1 cellular context compared by ENCODE assay signal in the genomic region with DNA sequence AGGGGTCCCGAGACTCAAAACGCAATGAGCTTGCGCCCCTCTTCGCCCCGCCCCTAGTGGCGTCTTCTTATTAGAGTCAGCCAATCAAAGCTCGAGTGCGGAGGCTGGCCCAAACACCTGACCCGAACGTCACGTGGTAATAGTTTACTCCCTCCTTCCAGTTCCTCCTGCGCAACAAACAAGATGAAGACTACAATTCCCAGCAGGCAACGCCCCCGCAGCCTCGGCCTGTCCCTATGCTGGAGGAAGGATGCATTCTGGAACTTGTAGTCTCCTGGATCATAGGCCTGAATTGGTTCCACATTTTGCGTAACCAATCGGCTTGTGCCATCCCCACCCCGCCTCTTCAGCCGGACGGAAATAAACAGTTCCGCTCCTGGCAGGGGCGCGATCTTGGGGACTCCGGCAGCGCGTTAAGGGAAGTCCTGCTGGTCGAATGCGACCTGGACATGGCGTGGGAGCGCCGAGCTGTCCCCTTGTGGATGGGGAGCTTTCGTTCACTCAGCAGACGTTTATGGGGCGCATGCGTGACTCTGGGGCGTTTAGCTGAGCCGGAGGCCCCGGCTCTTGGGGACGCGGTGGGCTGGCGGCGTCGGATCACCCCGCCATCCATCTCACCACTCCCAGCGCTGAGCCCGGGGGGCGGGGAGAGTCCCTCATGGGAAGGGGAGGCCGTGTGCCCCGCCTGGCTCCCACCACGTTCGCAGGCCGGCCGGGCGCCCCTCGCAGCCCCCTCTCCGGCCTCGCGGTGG.
TF ChIP-seq lines count a peak whose summit lies in the region.

A gene (minus strand): TSS at position 26 of the 752 bp plus-strand sequence. CDS start 38 bp downstream, outside the sequence.

TF ChIP-seq in K562, 482 proteins besides CTCF, POLR2A, EP300 and RAD21 (continued from another document and continues in another):
- TF ChIP-seq, protein P1, sequence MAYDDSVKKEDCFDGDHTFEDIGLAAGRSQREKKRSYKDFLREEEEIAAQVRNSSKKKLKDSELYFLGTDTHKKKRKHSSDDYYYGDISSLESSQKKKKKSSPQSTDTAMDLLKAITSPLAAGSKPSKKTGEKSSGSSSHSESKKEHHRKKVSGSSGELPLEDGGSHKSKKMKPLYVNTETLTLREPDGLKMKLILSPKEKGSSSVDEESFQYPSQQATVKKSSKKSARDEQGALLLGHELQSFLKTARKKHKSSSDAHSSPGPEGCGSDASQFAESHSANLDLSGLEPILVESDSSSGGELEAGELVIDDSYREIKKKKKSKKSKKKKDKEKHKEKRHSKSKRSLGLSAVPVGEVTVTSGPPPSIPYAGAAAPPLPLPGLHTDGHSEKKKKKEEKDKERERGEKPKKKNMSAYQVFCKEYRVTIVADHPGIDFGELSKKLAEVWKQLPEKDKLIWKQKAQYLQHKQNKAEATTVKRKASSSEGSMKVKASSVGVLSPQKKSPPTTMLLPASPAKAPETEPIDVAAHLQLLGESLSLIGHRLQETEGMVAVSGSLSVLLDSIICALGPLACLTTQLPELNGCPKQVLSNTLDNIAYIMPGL (CRISPR knock-in tag; IDR thresholded peaks at IDR 0.05), result 0 out of 2 replicates have a peak, but pooled peaks have one; percentile 43
- TF ChIP-seq TAF1 (IDR thresholded peaks at IDR 0.05; ENCODE audit: control insufficient read depth, extremely low read depth, insufficient read depth, low read length, severe bottlenecking) (peak; percentile 82), GATA2 (CRISPR knock-in tag; IDR thresholded peaks at IDR 0.05) (no peak), PYGO2 (tag; IDR thresholded peaks at IDR 0.05) (no peak), SMARCC2 (IDR thresholded peaks at IDR 0.05; ENCODE audit: low read depth) (no peak), MAZ (CRISPR knock-in tag; conservative IDR thresholded peaks at IDR 0.05 in 1 of 2, IDR thresholded peaks at IDR 0.05 in 1 of 2) (peak; percentile 77 to 80), NR2C1 (IDR thresholded peaks at IDR 0.05) (peak; percentile 48; the same call in 1 of the 2 replicates), NR2C1 (tag; IDR thresholded peaks at IDR 0.05) (peak; percentile 84), DDX20 (tag; IDR thresholded peaks at IDR 0.05; ENCODE audit: low read depth) (no peak), NEUROD1 (IDR thresholded peaks at IDR 0.05; ENCODE audit: borderline replicate concordance, low read depth, low read length, partially characterized antibody) (no peak), PHF8 (IDR thresholded peaks at IDR 0.05; ENCODE audit: borderline replicate concordance, low read length) (peak; percentile 90), PHTF2 (CRISPR knock-in tag; IDR thresholded peaks at IDR 0.05) (no peak), HDGF (IDR thresholded peaks at IDR 0.05) (no peak), ZNF140 (CRISPR knock-in tag; IDR thresholded peaks at IDR 0.05) (no peak), ZNF830 (CRISPR knock-in tag; IDR thresholded peaks at IDR 0.05) (no peak; the same call in 1 of the 2 replicates), BMI1 (IDR thresholded peaks at IDR 0.05; ENCODE audit: low read length) (no peak), ZNF143 (CRISPR knock-in tag; IDR thresholded peaks at IDR 0.05) (peak; percentile 100), ZNF696 (CRISPR knock-in tag; conservative IDR thresholded peaks at IDR 0.05) (no peak), RBFOX2 (IDR thresholded peaks at IDR 0.05; ENCODE audit: low read depth, low read length) (peak; percentile 99), IRF2 (CRISPR knock-in tag; IDR thresholded peaks at IDR 0.05) (no peak), GABPB2 (CRISPR knock-in tag; conservative IDR thresholded peaks at IDR 0.05) (no peak), ZSCAN32 (CRISPR knock-in tag; IDR thresholded peaks at IDR 0.05) (peak; percentile 44; the same call in 1 of the 2 replicates), STAT5A (IDR thresholded peaks at IDR 0.05; ENCODE audit: borderline replicate concordance, low read length) (no peak), E2F3 (CRISPR knock-in tag; IDR thresholded peaks at IDR 0.05) (peak; percentile 48; the same call in 1 of the 2 replicates), CREB1 (IDR thresholded peaks at IDR 0.05) (peak; percentile 72), CREB1 (CRISPR knock-in tag; IDR thresholded peaks at IDR 0.05) (peak; percentile 80), CCNT2 (IDR thresholded peaks at IDR 0.05; ENCODE audit: borderline replicate concordance, extremely low read depth, insufficient read length, low read depth, low read length) (peak; percentile 70), HNRNPLL (IDR thresholded peaks at IDR 0.05; ENCODE audit: low read depth, low read length, poor library complexity, severe bottlenecking) (peak; percentile 100), NONO (IDR thresholded peaks at IDR 0.05; ENCODE audit: low read depth in 2 of 2, low read length in 1 of 2) (0 out of 4 replicates have a peak, but pooled peaks of 1 of the 2 experiments have one; percentile 44), TCF3 (CRISPR knock-in tag; IDR thresholded peaks at IDR 0.05) (no peak), MAFG (tag; conservative IDR thresholded peaks at IDR 0.05) (no peak)
- TF ChIP-seq, protein P2, sequence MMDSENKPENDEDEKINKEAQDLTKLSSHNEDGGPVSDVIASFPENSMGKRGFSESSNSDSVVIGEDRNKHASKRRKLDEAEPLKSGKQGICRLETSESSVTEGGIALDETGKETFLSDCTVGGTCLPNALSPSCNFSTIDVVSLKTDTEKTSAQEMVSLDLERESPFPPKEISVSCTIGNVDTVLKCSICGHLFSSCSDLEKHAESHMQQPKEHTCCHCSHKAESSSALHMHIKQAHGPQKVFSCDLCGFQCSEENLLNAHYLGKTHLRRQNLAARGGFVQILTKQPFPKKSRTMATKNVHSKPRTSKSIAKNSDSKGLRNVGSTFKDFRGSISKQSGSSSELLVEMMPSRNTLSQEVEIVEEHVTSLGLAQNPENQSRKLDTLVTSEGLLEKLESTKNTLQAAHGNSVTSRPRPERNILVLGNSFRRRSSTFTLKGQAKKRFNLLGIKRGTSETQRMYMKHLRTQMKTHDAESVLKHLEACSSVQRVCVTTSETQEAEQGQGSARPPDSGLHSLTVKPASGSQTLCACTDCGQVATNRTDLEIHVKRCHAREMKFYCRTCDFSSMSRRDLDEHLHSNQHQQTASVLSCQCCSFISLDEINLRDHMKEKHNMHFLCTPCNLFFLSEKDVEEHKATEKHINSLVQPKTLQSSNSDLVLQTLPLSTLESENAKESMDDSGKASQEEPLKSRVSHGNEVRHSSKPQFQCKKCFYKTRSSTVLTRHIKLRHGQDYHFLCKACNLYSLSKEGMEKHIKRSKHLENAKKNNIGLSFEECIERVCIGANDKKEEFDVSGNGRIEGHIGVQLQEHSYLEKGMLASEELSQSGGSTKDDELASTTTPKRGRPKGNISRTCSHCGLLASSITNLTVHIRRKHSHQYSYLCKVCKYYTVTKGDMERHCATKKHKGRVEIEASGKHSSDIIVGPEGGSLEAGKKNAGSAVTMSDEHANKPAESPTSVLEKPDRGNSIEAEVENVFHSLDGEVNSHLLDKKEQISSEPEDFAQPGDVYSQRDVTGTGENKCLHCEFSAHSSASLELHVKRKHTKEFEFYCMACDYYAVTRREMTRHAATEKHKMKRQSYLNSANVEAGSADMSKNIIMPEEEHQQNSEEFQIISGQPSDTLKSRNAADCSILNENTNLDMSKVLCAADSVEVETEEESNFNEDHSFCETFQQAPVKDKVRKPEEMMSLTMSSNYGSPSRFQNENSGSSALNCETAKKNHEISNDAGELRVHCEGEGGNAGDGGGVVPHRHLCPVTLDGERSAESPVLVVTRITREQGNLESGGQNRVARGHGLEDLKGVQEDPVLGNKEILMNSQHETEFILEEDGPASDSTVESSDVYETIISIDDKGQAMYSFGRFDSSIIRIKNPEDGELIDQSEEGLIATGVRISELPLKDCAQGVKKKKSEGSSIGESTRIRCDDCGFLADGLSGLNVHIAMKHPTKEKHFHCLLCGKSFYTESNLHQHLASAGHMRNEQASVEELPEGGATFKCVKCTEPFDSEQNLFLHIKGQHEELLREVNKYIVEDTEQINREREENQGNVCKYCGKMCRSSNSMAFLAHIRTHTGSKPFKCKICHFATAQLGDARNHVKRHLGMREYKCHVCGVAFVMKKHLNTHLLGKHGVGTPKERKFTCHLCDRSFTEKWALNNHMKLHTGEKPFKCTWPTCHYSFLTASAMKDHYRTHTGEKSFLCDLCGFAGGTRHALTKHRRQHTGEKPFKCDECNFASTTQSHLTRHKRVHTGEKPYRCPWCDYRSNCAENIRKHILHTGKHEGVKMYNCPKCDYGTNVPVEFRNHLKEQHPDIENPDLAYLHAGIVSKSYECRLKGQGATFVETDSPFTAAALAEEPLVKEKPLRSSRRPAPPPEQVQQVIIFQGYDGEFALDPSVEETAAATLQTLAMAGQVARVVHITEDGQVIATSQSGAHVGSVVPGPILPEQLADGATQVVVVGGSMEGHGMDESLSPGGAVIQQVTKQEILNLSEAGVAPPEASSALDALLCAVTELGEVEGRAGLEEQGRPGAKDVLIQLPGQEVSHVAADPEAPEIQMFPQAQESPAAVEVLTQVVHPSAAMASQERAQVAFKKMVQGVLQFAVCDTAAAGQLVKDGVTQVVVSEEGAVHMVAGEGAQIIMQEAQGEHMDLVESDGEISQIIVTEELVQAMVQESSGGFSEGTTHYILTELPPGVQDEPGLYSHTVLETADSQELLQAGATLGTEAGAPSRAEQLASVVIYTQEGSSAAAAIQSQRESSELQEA (IDR thresholded peaks at IDR 0.05; ENCODE audit: low read depth), result no peak
- TF ChIP-seq, protein P3, sequence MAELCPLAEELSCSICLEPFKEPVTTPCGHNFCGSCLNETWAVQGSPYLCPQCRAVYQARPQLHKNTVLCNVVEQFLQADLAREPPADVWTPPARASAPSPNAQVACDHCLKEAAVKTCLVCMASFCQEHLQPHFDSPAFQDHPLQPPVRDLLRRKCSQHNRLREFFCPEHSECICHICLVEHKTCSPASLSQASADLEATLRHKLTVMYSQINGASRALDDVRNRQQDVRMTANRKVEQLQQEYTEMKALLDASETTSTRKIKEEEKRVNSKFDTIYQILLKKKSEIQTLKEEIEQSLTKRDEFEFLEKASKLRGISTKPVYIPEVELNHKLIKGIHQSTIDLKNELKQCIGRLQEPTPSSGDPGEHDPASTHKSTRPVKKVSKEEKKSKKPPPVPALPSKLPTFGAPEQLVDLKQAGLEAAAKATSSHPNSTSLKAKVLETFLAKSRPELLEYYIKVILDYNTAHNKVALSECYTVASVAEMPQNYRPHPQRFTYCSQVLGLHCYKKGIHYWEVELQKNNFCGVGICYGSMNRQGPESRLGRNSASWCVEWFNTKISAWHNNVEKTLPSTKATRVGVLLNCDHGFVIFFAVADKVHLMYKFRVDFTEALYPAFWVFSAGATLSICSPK (IDR thresholded peaks at IDR 0.05; ENCODE audit: borderline replicate concordance), result no peak
- TF ChIP-seq, protein P4, sequence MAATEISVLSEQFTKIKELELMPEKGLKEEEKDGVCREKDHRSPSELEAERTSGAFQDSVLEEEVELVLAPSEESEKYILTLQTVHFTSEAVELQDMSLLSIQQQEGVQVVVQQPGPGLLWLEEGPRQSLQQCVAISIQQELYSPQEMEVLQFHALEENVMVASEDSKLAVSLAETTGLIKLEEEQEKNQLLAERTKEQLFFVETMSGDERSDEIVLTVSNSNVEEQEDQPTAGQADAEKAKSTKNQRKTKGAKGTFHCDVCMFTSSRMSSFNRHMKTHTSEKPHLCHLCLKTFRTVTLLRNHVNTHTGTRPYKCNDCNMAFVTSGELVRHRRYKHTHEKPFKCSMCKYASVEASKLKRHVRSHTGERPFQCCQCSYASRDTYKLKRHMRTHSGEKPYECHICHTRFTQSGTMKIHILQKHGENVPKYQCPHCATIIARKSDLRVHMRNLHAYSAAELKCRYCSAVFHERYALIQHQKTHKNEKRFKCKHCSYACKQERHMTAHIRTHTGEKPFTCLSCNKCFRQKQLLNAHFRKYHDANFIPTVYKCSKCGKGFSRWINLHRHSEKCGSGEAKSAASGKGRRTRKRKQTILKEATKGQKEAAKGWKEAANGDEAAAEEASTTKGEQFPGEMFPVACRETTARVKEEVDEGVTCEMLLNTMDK (IDR thresholded peaks at IDR 0.05; ENCODE audit: borderline replicate concordance, insufficient read depth, low read depth, low read length, poor library complexity, severe bottlenecking), result peak; percentile 81
- TF ChIP-seq, protein P5, sequence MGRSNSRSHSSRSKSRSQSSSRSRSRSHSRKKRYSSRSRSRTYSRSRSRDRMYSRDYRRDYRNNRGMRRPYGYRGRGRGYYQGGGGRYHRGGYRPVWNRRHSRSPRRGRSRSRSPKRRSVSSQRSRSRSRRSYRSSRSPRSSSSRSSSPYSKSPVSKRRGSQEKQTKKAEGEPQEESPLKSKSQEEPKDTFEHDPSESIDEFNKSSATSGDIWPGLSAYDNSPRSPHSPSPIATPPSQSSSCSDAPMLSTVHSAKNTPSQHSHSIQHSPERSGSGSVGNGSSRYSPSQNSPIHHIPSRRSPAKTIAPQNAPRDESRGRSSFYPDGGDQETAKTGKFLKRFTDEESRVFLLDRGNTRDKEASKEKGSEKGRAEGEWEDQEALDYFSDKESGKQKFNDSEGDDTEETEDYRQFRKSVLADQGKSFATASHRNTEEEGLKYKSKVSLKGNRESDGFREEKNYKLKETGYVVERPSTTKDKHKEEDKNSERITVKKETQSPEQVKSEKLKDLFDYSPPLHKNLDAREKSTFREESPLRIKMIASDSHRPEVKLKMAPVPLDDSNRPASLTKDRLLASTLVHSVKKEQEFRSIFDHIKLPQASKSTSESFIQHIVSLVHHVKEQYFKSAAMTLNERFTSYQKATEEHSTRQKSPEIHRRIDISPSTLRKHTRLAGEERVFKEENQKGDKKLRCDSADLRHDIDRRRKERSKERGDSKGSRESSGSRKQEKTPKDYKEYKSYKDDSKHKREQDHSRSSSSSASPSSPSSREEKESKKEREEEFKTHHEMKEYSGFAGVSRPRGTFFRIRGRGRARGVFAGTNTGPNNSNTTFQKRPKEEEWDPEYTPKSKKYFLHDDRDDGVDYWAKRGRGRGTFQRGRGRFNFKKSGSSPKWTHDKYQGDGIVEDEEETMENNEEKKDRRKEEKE (IDR thresholded peaks at IDR 0.05; ENCODE audit: borderline replicate concordance in 1 of 2, control insufficient read depth in 1 of 2, low read depth in 2 of 2, low read length in 1 of 2), result peak in 1 of 2 experiments; percentile 68; a peak in 1 of 4 replicates
- TF ChIP-seq, protein P6, sequence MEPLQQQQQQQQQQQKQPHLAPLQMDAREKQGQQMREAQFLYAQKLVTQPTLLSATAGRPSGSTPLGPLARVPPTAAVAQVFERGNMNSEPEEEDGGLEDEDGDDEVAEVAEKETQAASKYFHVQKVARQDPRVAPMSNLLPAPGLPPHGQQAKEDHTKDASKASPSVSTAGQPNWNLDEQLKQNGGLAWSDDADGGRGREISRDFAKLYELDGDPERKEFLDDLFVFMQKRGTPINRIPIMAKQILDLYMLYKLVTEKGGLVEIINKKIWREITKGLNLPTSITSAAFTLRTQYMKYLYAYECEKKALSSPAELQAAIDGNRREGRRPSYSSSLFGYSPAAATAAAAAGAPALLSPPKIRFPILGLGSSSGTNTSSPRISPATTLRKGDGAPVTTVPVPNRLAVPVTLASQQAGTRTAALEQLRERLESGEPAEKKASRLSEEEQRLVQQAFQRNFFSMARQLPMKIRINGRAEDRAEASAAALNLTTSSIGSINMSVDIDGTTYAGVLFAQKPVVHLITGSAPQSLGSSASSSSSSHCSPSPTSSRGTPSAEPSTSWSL (CRISPR knock-in tag; IDR thresholded peaks at IDR 0.05; ENCODE audit: borderline replicate concordance), result no peak
- TF ChIP-seq, protein P7, sequence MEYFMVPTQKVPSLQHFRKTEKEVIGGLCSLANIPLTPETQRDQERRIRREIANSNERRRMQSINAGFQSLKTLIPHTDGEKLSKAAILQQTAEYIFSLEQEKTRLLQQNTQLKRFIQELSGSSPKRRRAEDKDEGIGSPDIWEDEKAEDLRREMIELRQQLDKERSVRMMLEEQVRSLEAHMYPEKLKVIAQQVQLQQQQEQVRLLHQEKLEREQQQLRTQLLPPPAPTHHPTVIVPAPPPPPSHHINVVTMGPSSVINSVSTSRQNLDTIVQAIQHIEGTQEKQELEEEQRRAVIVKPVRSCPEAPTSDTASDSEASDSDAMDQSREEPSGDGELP (CRISPR knock-in tag; IDR thresholded peaks at IDR 0.05; ENCODE audit: borderline replicate concordance), result peak; percentile 90
